Comparison of ENCODE assay signal across 8 cellular contexts in genomic region chr11:75815345-75815983, GRCh38.
DNase-seq lines count a peak whose midpoint lies in the region; ATAC-seq and FAIRE-seq lines count a peak whose summit lies in the region.

No MANE protein-coding gene starts in this region.

- FAIRE-seq in RCC 7860 (lab: Jason Lieb, UNC): no peak

- ATAC-seq in HG02938 (IDR thresholded peaks at IDR 0.05; ENCODE audit: unreplicated experiment): peak; percentile 15

- peak overlapping the region; percentile 58 for H3K4me3 ChIP-seq in iPS-18c (ENCODE audit: insufficient read depth, low read depth, low read length)

- peak overlapping the region; percentile 94 for H3K27ac ChIP-seq in angular gyrus (ENCODE audit: low read depth, low read length)

- DNase-seq in NCI-H524 (lab: John Stamatoyannopoulos, UW) (peak; percentile 21 to 34), NCI-H524 treated with DMSO at 0.1 percent for 48 hours (lab: John Stamatoyannopoulos, UW) (no peak), RCC 7860 (ENCODE audit: low spot score) (peak; percentile 8), SW 1271 (lab: John Stamatoyannopoulos, UW) (no peak)
- DNase-seq in stimulated activated CD4-positive, alpha-beta T cell treated with anti-CD3 and anti-CD28 coated beads, Interleukin-15, amount 100 ng/mL, for 24 hours: peak; percentile 56

- H3K9me3 ChIP-seq in iPS-18c (ENCODE audit: control insufficient read depth, insufficient read depth, low read length): no peaks in the 10 kb centered on the region

Comparison
In these comparisons a context has a peak if more than half of its experiments do, and no peak if none do; other contexts are left out.
1. DNase-seq: peak in NCI-H524 (2 of 2), RCC 7860 (single experiment) and stimulated activated CD4-positive, alpha-beta T cell treated with anti-CD3 and anti-CD28 coated beads, Interleukin-15, amount 100 ng/mL, for 24 hours (single experiment); none in NCI-H524 treated with DMSO at 0.1 percent for 48 hours (single experiment) and SW 1271 (0 of 2).